Comparison of ENCODE assay signal across 8 cellular contexts in genomic region chr1:109912873-109913272, GRCh38. TPM values are rescaled to one million over a fixed set of nuclear protein-coding genes. Genes with fewer than 3 reads are reported as not detected.
DNase-seq lines count a peak whose midpoint lies in the region; ATAC-seq and TF ChIP-seq lines count a peak whose summit lies in the region.

No MANE protein-coding gene starts in this region.

- CTCF ChIA-PET in naive thymus-derived CD4-positive, alpha-beta T cell (lab: Charles Lee): no interaction called here

- peaks cover 4 to 75% (median 49%) of the 10 kb centered on the region in 12 donors for H3K4me1 ChIP-seq in heart left ventricle
- peaks cover 12 to 18% of the 10 kb centered on the region in 2 donors for H3K4me1 ChIP-seq in naive thymus-derived CD4-positive, alpha-beta T cell (ENCODE audit: control insufficient read depth in 2 of 2, insufficient read depth in 2 of 2, low read length in 2 of 2)
- no peaks in the 10 kb centered on the region for H3K4me1 ChIP-seq in urinary bladder (ENCODE audit: insufficient read depth)

- H3K27ac ChIP-seq in heart left ventricle (peak overlapping the region in 11 of 12 donors; percentile 41 to 93 (median 88)), urinary bladder (ENCODE audit: low read depth) (no peak overlapping the region)
- no peak overlapping the region for H3K27ac ChIP-seq in naive thymus-derived CD4-positive, alpha-beta T cell (ENCODE audit: low read depth, low read length)

- peaks cover 0 to 42% (median 1%) of the 10 kb centered on the region in 5 donors for H3K36me3 Mint-ChIP-seq in naive thymus-derived CD4-positive, alpha-beta T cell

- H3K27ac Mint-ChIP-seq in naive thymus-derived CD4-positive, alpha-beta T cell: peak overlapping the region in 5 of 9 donors; percentile 20 to 85 (median 43)

- H3K27me3 Mint-ChIP-seq in naive thymus-derived CD4-positive, alpha-beta T cell: peaks cover 0 to 14% (median 0%) of the 10 kb centered on the region in 5 donors

- 4 to 7% (median 5%) methylated on average over 1 of the region's 1 CpG for WGBS in heart left ventricle, 4 donors
- WGBS in urinary bladder: 11% methylated on average over 1 of the region's 1 CpG

- POLR2A ChIA-PET in naive thymus-derived CD4-positive, alpha-beta T cell (lab: Charles Lee): no interaction called here

- H3K4me3 ChIP-seq in heart left ventricle (peak overlapping the region in 11 of 12 donors; percentile 7 to 97 (median 87)), urinary bladder (ENCODE audit: low read depth, low read length) (peak overlapping the region; percentile 84)
- no peak overlapping the region for H3K4me3 ChIP-seq in naive thymus-derived CD4-positive, alpha-beta T cell (ENCODE audit: low read length)

- no peaks in the 10 kb centered on the region for H3K9me3 ChIP-seq in heart left ventricle
- H3K9me3 ChIP-seq in naive thymus-derived CD4-positive, alpha-beta T cell (ENCODE audit: control insufficient read depth in 2 of 3, low read length in 3 of 3): no peaks in the 10 kb centered on the region

- intact Hi-C loops in heart left ventricle (cut with DNase I) (loop anchor here in 8 of 10 donors (5.0 to 10.0 kb wide), 4 partner anchors 69 to 136 kb away; partner anchors contain the start of gene AHCYL1 (in 5 of the 8)), cardiac septum (cut with DNase I) (loop anchor here (5.0 kb wide), 3 partner anchors 69 to 136 kb away; partner anchors contain the start of gene AHCYL1)
- intact Hi-C loops in naive thymus-derived CD4-positive, alpha-beta T cell (cut with micrococcal nuclease): loop anchor here (5.0 kb wide), 2 partner anchors 271 to 291 kb away; no protein-coding TSS in a partner anchor

- peaks cover 0 to 9% (median 0%) of the 10 kb centered on the region in 9 donors for H3K27me3 ChIP-seq in heart left ventricle
- no peaks in the 10 kb centered on the region for H3K27me3 ChIP-seq in naive thymus-derived CD4-positive, alpha-beta T cell (ENCODE audit: control insufficient read depth in 2 of 2, insufficient read depth in 2 of 2, low read length in 2 of 2)

- TF ChIP-seq POLR2A in heart left ventricle (IDR thresholded peaks at IDR 0.05): no peak

- H3K36me3 ChIP-seq in heart left ventricle (peaks cover 0 to 45% (median 28%) of the 10 kb centered on the region in 9 donors), urinary bladder (ENCODE audit: insufficient read depth) (no peaks in the 10 kb centered on the region)
- no peaks in the 10 kb centered on the region for H3K36me3 ChIP-seq in naive thymus-derived CD4-positive, alpha-beta T cell (ENCODE audit: control insufficient read depth in 2 of 3, insufficient read depth in 3 of 3, low read length in 3 of 3)

- peaks cover 24 to 79% (median 41%) of the 10 kb centered on the region in 7 donors for H3K4me1 Mint-ChIP-seq in naive thymus-derived CD4-positive, alpha-beta T cell

- DNase-seq in heart left ventricle: no peak
- DNase-seq in cardiac septum (ENCODE audit: low spot score): no peak
- peak; percentile 28 for DNase-seq in dedifferentiated amniotic fluid mesenchymal stem cell (ENCODE audit: extremely low spot score)
- DNase-seq in naive thymus-derived CD4-positive, alpha-beta T cell: no peak
- no peak for DNase-seq in HuH-7.5 (ENCODE audit: low spot score)

- peak overlapping the region in 9 of 10 donors; percentile 12 to 94 (median 55) for H3K4me3 Mint-ChIP-seq in naive thymus-derived CD4-positive, alpha-beta T cell

- ATAC-seq in heart left ventricle: peak in 1 of 4 donors; percentile 11
- ATAC-seq in naive thymus-derived CD4-positive, alpha-beta T cell: no peak
- ATAC-seq in GM19328 (IDR thresholded peaks at IDR 0.05; ENCODE audit: unreplicated experiment): no peak
- ATAC-seq in HG02678 (IDR thresholded peaks at IDR 0.05; ENCODE audit: unreplicated experiment): no peak

- no peaks in the 10 kb centered on the region for H3K9me3 Mint-ChIP-seq in naive thymus-derived CD4-positive, alpha-beta T cell

- no peak for TF ChIP-seq CTCF in heart left ventricle (IDR thresholded peaks at IDR 0.05)

RNA-seq across cellular contexts. Expression of gene CSF1, which starts 2.2 kb away (rescaled TPM):
- 10 to 100 TPM in 8 of 9 donors, 1 to 10 TPM in 1; 9.0 to 64.8 (median 14.5) TPM for total RNA-seq in heart left ventricle
- 1 to 10 TPM; 9.1 to 9.9 TPM for polyA plus RNA-seq in heart left ventricle
- total RNA-seq in cardiac septum: 16.7 TPM
- total RNA-seq in naive thymus-derived CD4-positive, alpha-beta T cell: 100 to 1,000 TPM in 1 of 5 experiments, 10 to 100 TPM in 1, 1 to 10 TPM in 3; 1.4 to 125 (median 5.9) TPM
- polyA plus RNA-seq in naive thymus-derived CD4-positive, alpha-beta T cell: 1 to 10 TPM in 1 of 2 donors, under 1 TPM in 1; 0.94 to 2.2 TPM
- total RNA-seq in urinary bladder: 10.9 TPM
- 56.2 TPM for polyA plus RNA-seq in urinary bladder

Comparison
In these comparisons a context has a peak if more than half of its experiments do, and no peak if none do; other contexts are left out.
1. H3K27ac ChIP-seq: peak in heart left ventricle (11 of 12); none in naive thymus-derived CD4-positive, alpha-beta T cell (single experiment) and urinary bladder (single experiment).